Comparison of ENCODE assay signal across 22 cellular contexts in the genomic region with DNA sequence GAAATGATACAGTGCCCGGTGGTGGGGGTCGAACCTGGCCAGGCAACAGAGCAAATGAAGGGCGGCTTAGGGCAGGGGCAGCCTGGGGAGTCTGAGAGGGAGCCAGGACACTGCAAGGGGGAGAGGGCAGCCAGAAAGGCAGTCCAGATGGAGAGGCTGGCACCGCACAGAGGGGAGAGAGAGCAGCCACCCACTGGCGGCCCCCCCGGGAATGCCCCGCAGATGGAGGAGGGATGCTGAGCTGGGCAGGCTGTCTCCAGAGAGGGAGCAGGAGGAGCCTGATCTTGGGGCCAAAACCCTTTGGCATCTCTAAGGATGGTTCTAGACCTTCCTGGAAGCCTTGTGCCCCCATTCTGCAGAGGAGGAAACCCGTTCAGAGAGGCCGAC.
"Had no signal": no experiment of that assay in that cellular context is flagged by ENCODE, and none has a peak within 500 bp of the region (broad histone marks: within the 10 kb centered on the region; RNA-seq: fewer than 3 reads in every experiment).

No MANE protein-coding gene starts in this region.

- H3K27me3 ChIP-seq: ovary, right atrium auricular region, sigmoid colon, thyroid gland had no signal

- DNase-seq: esophagus squamous epithelium; foreskin fibroblast; glutamatergic neuron; left colon; left ventricle myocardium superior; naive thymus-derived CD4-positive, alpha-beta T cell; ovary; sigmoid colon; stimulated activated CD4-positive, alpha-beta T cell treated with anti-CD3 and anti-CD28 coated beads, Interleukin-2, amount 100 ng/mL, for 24 hours; stimulated activated CD4-positive, alpha-beta T cell treated with anti-CD3 and anti-CD28 coated beads, Interleukin-4, amount 100 ng/mL, for 4 hours; stimulated activated naive CD4-positive, alpha-beta T cell; stomach; thyroid gland had no signal

- H3K4me3 ChIP-seq: esophagus squamous epithelium, gastroesophageal sphincter, lung, ovary, right atrium auricular region, sigmoid colon, skin epidermis, stomach, thyroid gland had no signal

- H3K4me1 ChIP-seq: gastroesophageal sphincter, right atrium auricular region, stomach had no signal

- H3K36me3 ChIP-seq: esophagus squamous epithelium, gastroesophageal sphincter, ovary, right atrium auricular region, sigmoid colon, stomach, thyroid gland had no signal

- H3K27ac ChIP-seq: esophagus squamous epithelium, gastroesophageal sphincter, ovary, right atrium auricular region, sigmoid colon, stomach, thyroid gland had no signal

- H3K9me3 Mint-ChIP-seq: dendritic cell treated with granulocyte-macrophage colony-stimulating factor and Interleukin-4, amounts not matched to agents 40 ng/mL and 50 ng/mL, for 4 days; type B pancreatic cell had no signal

- H3K36me3 Mint-ChIP-seq: naive thymus-derived CD4-positive, alpha-beta T cell had no signal

- ATAC-seq: gastroesophageal sphincter; left colon; left ventricle myocardium superior; naive thymus-derived CD4-positive, alpha-beta T cell had no signal

- H3K9me3 ChIP-seq: esophagus squamous epithelium, gastroesophageal sphincter, ovary, right atrium auricular region, sigmoid colon, stomach, thyroid gland had no signal

- H3K4me3 Mint-ChIP-seq: dendritic cell treated with granulocyte-macrophage colony-stimulating factor and Interleukin-4, amounts not matched to agents 40 ng/mL and 50 ng/mL, for 4 days; naive thymus-derived CD4-positive, alpha-beta T cell; type B pancreatic cell had no signal

- H3K4me1 Mint-ChIP-seq: naive thymus-derived CD4-positive, alpha-beta T cell had no signal

- H3K27ac Mint-ChIP-seq: dendritic cell treated with granulocyte-macrophage colony-stimulating factor and Interleukin-4, amounts not matched to agents 40 ng/mL and 50 ng/mL, for 4 days; naive thymus-derived CD4-positive, alpha-beta T cell; type B pancreatic cell had no signal

- FAIRE-seq: colon, keratinocyte, urothelium cell line had no signal

- H3K27me3 Mint-ChIP-seq: type B pancreatic cell had no signal
